Comparison of ENCODE assay signal across 8 cellular contexts in genomic region chr1:161046574-161047167, GRCh38. TPM values are rescaled to one million over a fixed set of nuclear protein-coding genes. Genes with fewer than 3 reads are reported as not detected.
DNase-seq lines count a peak whose midpoint lies in the region; ATAC-seq and TF ChIP-seq lines count a peak whose summit lies in the region.

No MANE protein-coding gene starts in this region.

- peak overlapping the region; percentile 96 for H3K4me2 ChIP-seq in skeletal muscle satellite cell (ENCODE audit: low read length)

- peak overlapping the region; percentile 95 for H3K4me3 ChIP-seq in fibroblast of pulmonary artery (replicated peaks; ENCODE audit: low read depth, low read length)
- H3K4me3 ChIP-seq in skeletal muscle satellite cell (ENCODE audit: low read length): peak overlapping the region; percentile 97

- peaks cover 5% of the 10 kb centered on the region for H3K9me3 ChIP-seq in skeletal muscle satellite cell (replicated peaks; ENCODE audit: low read length)

- intact Hi-C loops in left colon (cut with DNase I, micrococcal nuclease): no loop called here

- no peaks in the 10 kb centered on the region for H3K27me3 ChIP-seq in skeletal muscle satellite cell (ENCODE audit: control insufficient read depth, insufficient read depth, low read length)

- ATAC-seq in GM18511 (IDR thresholded peaks at IDR 0.05; ENCODE audit: unreplicated experiment) (peak; percentile 46), HG02678 (IDR thresholded peaks at IDR 0.05; ENCODE audit: unreplicated experiment) (peak; percentile 37), left colon (no peak), GM19324 (IDR thresholded peaks at IDR 0.05; ENCODE audit: low FRiP score, unreplicated experiment) (no peak)

- H3K36me3 ChIP-seq in skeletal muscle satellite cell (ENCODE audit: insufficient read depth, low read length): peaks cover 16% of the 10 kb centered on the region

- H3K9ac ChIP-seq in skeletal muscle satellite cell (ENCODE audit: low read depth, low read length): peak overlapping the region; percentile 96

- DNase-seq in SIG-M5 treated with dmso at 0.1 percent for 504 hours (lab: John Stamatoyannopoulos, UW; ENCODE audit: unreplicated experiment) (peak; percentile 95), fibroblast of pulmonary artery (ENCODE audit: low read depth) (no peak), left colon (no peak), iPS-NIHi11 (ENCODE audit: low spot score) (no peak)

- peaks cover 10% of the 10 kb centered on the region for H3K4me1 ChIP-seq in skeletal muscle satellite cell (ENCODE audit: control insufficient read depth, insufficient read depth, low read length)

- TF ChIP-seq CTCF in fibroblast of pulmonary artery (IDR thresholded peaks at IDR 0.05; ENCODE audit: low read length, missing control alignments): no peak

RNA-seq across cellular contexts. Expression of gene USF1, which starts 0.9 kb away (rescaled TPM):
- total RNA-seq in skeletal muscle satellite cell (2012; rRNA removed): 41.9 and 44.1 TPM in 2 replicates
- 10 to 100 TPM; 67.4 to 72.4 TPM for total RNA-seq in left colon

RNA-seq across cellular contexts. Expression of gene TSTD1, which starts 7.9 kb away (rescaled TPM):
- 0.76 and 5.0 TPM in 2 replicates for total RNA-seq in skeletal muscle satellite cell (2012; rRNA removed)
- total RNA-seq in left colon: 100 to 1,000 TPM in 1 of 2 donors, 10 to 100 TPM in 1; 92.1 to 120 TPM

RNA-seq across cellular contexts. Expression of gene ARHGAP30, which starts 23.0 kb away (rescaled TPM):
- not detected in 2 replicates for total RNA-seq in skeletal muscle satellite cell (2012; rRNA removed)
- total RNA-seq in left colon: 1 to 10 TPM; 2.7 to 8.7 TPM

RNA-seq across cellular contexts. Expression of gene F11R, which starts 25.7 kb away (rescaled TPM):
- 0.76 and 1.5 TPM in 2 replicates for total RNA-seq in skeletal muscle satellite cell (2012; rRNA removed)
- total RNA-seq in left colon: 100 to 1,000 TPM; 145 to 202 TPM

RNA-seq across cellular contexts. Expression of gene NECTIN4, which starts 42.7 kb away (rescaled TPM):
- 0.25 and 0.66 TPM in 2 replicates for total RNA-seq in skeletal muscle satellite cell (2012; rRNA removed)
- 1 to 10 TPM; 3.0 to 6.1 TPM for total RNA-seq in left colon

Comparison
In these comparisons a context has a peak if more than half of its experiments do, and no peak if none do; other contexts are left out.
1. ATAC-seq: peak in GM18511 (single experiment) and HG02678 (single experiment); none in left colon (single experiment) and GM19324 (single experiment).